Comparison of ENCODE assay signal across 23 cellular contexts in the genomic region with DNA sequence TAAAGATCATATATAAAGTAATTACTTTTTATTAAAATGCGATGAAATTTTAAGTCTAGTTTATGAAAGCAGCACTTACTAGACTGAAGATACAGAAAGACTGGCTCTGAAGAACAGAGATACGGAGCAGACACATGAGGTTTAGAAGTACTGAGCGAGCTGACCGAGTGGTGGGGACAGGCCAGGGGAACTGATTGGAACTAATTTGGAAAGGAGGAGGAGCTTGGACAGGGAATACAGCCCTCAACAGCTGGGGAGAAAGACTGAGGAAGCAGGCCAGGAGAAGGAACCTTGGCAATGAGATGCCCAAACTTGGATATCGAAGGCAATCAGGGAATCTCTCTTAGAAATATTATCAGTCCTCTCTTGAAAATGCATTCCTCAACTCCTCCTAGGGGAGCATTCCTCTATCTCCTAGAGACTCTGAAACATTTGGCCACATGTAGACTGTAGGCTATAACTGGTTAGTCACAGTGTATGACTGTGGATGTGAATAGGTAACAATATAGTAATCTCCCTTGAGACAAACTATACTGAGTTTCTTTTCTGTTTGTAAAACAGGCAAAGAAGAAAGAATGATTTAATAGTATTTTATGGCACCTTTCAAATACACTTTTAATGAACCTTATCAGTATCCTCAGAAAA.
DNase-seq lines count a peak whose midpoint lies in the region; ATAC-seq and TF ChIP-seq lines count a peak whose summit lies in the region.
"Had no signal": no experiment of that assay in that cellular context is flagged by ENCODE, and none has a peak within 500 bp of the region (broad histone marks: within the 10 kb centered on the region; RNA-seq: fewer than 3 reads in every experiment).

No MANE protein-coding gene starts in this region.

- H3K27me3 ChIP-seq in left ventricle myocardium inferior (ENCODE audit: low read depth) = no peaks in the 10 kb centered on the region
- no peaks in the 10 kb centered on the region for H3K27me3 ChIP-seq in fibroblast of lung (ENCODE audit: control insufficient read depth, insufficient read depth, low read length)
- no peaks in the 10 kb centered on the region for H3K27me3 ChIP-seq in smooth muscle cell (ENCODE audit: low read depth)
- H3K27me3 ChIP-seq in adrenal gland = no peaks in the 10 kb centered on the region
- H3K27me3 ChIP-seq: SJSA1, stomach, tibial artery had no signal

- no peak for TF ChIP-seq CTCF in left ventricle myocardium inferior (IDR thresholded peaks at IDR 0.05; ENCODE audit: borderline replicate concordance)
- no peak for TF ChIP-seq CTCF in fibroblast of lung (conservative IDR thresholded peaks at IDR 0.05 in 1 of 2, IDR thresholded peaks at IDR 0.05 in 1 of 2; ENCODE audit: low read depth in 1 of 2, low read length in 2 of 2)
- no peak for TF ChIP-seq CTCF in smooth muscle cell (IDR thresholded peaks at IDR 0.05; ENCODE audit: borderline replicate concordance, insufficient read depth, poor library complexity, severe bottlenecking)
- TF ChIP-seq CTCF in adrenal gland (IDR thresholded peaks at IDR 0.05) = no peak

- H3K4me2 ChIP-seq in fibroblast of lung (ENCODE audit: extremely low read depth, insufficient read depth, low read length) (no peak overlapping the region), smooth muscle cell (no peak overlapping the region)
- H3K4me2 ChIP-seq: A549 had no signal

- H3K4me1 ChIP-seq in left ventricle myocardium inferior (peaks cover 3% of the 10 kb centered on the region), fibroblast of lung (ENCODE audit: control insufficient read depth, extremely low read depth, insufficient read depth, low read length) (no peaks in the 10 kb centered on the region), smooth muscle cell (ENCODE audit: low read depth) (no peaks in the 10 kb centered on the region), adrenal gland (replicated peaks in 1 of 2) (no peaks in the 10 kb centered on the region)
- H3K4me1 ChIP-seq: A549, psoas muscle, SJSA1, stomach, tibial artery had no signal

- peak overlapping the region; percentile 10 for H2AFZ ChIP-seq in fibroblast of lung (ENCODE audit: low read length)
- no peak overlapping the region for H2AFZ ChIP-seq in smooth muscle cell (ENCODE audit: low read depth)

- H3K4me3 ChIP-seq in left ventricle myocardium inferior (no peak overlapping the region), fibroblast of lung (replicated peaks in 1 of 4; ENCODE audit: control extremely low read depth in 1 of 4, insufficient read depth in 1 of 4, low read depth in 3 of 4, low read length in 4 of 4) (no peak overlapping the region), smooth muscle cell (no peak overlapping the region), adrenal gland (no peak overlapping the region)
- H3K4me3 ChIP-seq: A549, psoas muscle, SJSA1, stomach, tibial artery had no signal

- no peaks in the 10 kb centered on the region for H4K20me1 ChIP-seq in fibroblast of lung (ENCODE audit: control insufficient read depth, extremely low read depth, insufficient read depth, low read length)
- no peaks in the 10 kb centered on the region for H4K20me1 ChIP-seq in smooth muscle cell (ENCODE audit: low read depth)

- ATAC-seq in left ventricle myocardium superior = peak; percentile 48
- ATAC-seq in GM21515 (IDR thresholded peaks at IDR 0.05; ENCODE audit: unreplicated experiment) = no peak
- ATAC-seq: A549; CD8-positive, alpha-beta T cell; psoas muscle had no signal

- H3K79me2 ChIP-seq in fibroblast of lung (ENCODE audit: control insufficient read depth, insufficient read depth, low read length) = no peaks in the 10 kb centered on the region
- H3K79me2 ChIP-seq in smooth muscle cell (ENCODE audit: low read depth) = no peaks in the 10 kb centered on the region

- H3K9ac ChIP-seq in fibroblast of lung (ENCODE audit: insufficient read depth, low read length) = no peak overlapping the region
- no peak overlapping the region for H3K9ac ChIP-seq in smooth muscle cell (ENCODE audit: low read depth)

- WGBS in smooth muscle cell (ENCODE audit: low lambda C conversion rate) = 87% methylated on average over 5 of the region's 5 CpGs
- 79 to 91% (median 83%) methylated on average over 5 of the region's 5 CpGs for WGBS in adrenal gland, 4 donors

- peaks cover 25% of the 10 kb centered on the region for H3K9me3 ChIP-seq in left ventricle myocardium inferior (replicated peaks)
- H3K9me3 ChIP-seq in fibroblast of lung (ENCODE audit: control insufficient read depth, insufficient read depth, low read depth, low read length) = no peaks in the 10 kb centered on the region
- no peaks in the 10 kb centered on the region for H3K9me3 ChIP-seq in smooth muscle cell (replicated peaks; ENCODE audit: low read depth)
- H3K9me3 ChIP-seq in adrenal gland (replicated peaks in 1 of 3) = no peaks in the 10 kb centered on the region
- H3K9me3 ChIP-seq: A549, SJSA1 had no signal

- intact Hi-C loops in left ventricle myocardium superior (cut with micrococcal nuclease) (no loop called here), left ventricle myocardium inferior (cut with micrococcal nuclease) (no loop called here), adrenal gland (cut with DNase I) (no loop called here)

- H3K36me3 ChIP-seq in left ventricle myocardium inferior = no peaks in the 10 kb centered on the region
- H3K36me3 ChIP-seq in fibroblast of lung (ENCODE audit: control insufficient read depth, insufficient read depth, low read length) = no peaks in the 10 kb centered on the region
- no peaks in the 10 kb centered on the region for H3K36me3 ChIP-seq in smooth muscle cell (ENCODE audit: low read depth)
- H3K36me3 ChIP-seq in adrenal gland (replicated peaks in 1 of 2) = no peaks in the 10 kb centered on the region
- H3K36me3 ChIP-seq: SJSA1, stomach, tibial artery had no signal

- TF ChIP-seq POLR2A in adrenal gland (IDR thresholded peaks at IDR 0.05) = no peak

- DNase-seq in left ventricle myocardium superior (no peak), left ventricle myocardium inferior (no peak), fibroblast of lung (ENCODE audit: low read depth in 2 of 2) (peak in 1 of 2 donors; percentile 64), myocyte (ENCODE audit: low read depth) (peak; percentile 1), smooth muscle cell (lab: John Stamatoyannopoulos, UW; ENCODE audit: unreplicated experiment) (no peak), DMS79 treated with DMSO at 0.1 percent for 48 hours (lab: John Stamatoyannopoulos, UW) (no peak), adrenal gland (no peak)
- DNase-seq: activated CD4-positive, alpha-beta T cell treated with anti-CD3 and anti-CD28 coated beads, Interleukin-2, amount 50 U/mL, for 48 hours; activated naive CD4-positive, alpha-beta T cell treated with anti-CD3 and anti-CD28 coated beads, Interleukin-2, amount 50 U/mL, for 16 hours; anterior cingulate cortex; CD8-positive, alpha-beta T cell; NCI-H1694 treated with DMSO at 0.1 percent for 48 hours; NCI-H2171 treated with DMSO at 0.1 percent for 48 hours; NCI-H69; psoas muscle; small intestine; stimulated activated CD4-positive, alpha-beta T cell treated with anti-CD3 and anti-CD28 coated beads, Interleukin-1b, Interleukin-23, amount 100 ng/mL, for 48 hours; stomach; T-helper 1 cell; tibial artery had no signal

- no peaks in the 10 kb centered on the region for H3F3A ChIP-seq in smooth muscle cell (ENCODE audit: low read depth)

- H3K27ac ChIP-seq in left ventricle myocardium inferior (replicated peaks) (no peak overlapping the region), fibroblast of lung (ENCODE audit: insufficient read depth, low read length) (no peak overlapping the region), smooth muscle cell (ENCODE audit: low read depth) (no peak overlapping the region), adrenal gland (no peak overlapping the region)
- H3K27ac ChIP-seq: A549, psoas muscle, SJSA1, stomach, tibial artery had no signal
